8 cellular contexts compared by ENCODE assay signal in the genomic region with DNA sequence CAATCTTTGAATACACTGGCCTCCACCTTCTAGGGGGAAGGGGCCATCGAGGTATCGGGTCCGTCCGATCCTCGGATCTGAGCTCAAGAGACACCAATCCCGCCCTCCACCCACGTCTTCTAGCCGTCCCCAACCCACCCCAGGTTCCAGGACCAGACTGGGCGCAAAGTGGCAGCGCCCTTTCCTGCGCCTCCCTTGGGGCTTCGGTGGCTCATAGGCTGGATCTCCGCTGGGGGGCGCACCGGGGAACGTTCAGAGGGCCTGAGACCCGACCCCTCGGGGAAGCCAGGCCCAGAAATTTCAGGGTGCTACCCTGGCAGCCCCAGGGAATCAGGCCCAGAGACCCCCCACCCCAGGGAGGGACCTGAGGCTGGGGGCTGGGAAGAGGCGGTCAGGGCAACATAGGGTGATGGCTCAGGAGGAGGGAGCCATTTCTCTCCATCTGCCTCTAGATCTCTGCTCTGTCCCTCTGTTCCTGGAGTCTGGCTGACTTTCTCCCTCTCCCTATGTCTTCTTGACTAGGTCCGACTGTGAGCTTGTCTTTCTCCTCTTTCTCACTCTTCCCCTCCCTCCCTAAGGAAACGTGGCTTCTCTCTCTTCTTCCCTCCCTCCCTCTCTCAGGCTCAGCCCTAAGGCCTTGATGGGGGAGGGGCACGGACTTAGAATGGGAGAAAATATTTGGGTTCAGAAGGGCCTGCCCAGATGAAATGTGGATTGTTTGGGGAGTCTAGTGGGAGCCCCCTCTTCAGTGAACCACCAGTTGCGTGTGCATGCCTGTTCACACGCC. TPM values are rescaled to one million over a fixed set of nuclear protein-coding genes. Genes with fewer than 3 reads are reported as not detected.
DNase-seq lines count a peak whose midpoint lies in the region; ATAC-seq and TF ChIP-seq lines count a peak whose summit lies in the region.

No MANE protein-coding gene starts in this region.

- CTCF ChIA-PET in AG04450 (lab: Charles Lee): interaction anchor here (0.6 to 4.3 kb wide), 25 partner anchors 8 to 405 kb away, joined by 3 to 89 read pairs (median 5); no protein-coding TSS in a partner anchor

- H3K36me3 ChIP-seq in BE2C: no peaks in the 10 kb centered on the region

- H3K27ac ChIP-seq in AG04450 (ENCODE audit: low read depth, low read length): peak overlapping the region; percentile 91

- H3K9me3 ChIP-seq in AG04450 (ENCODE audit: control insufficient read depth, insufficient read depth, low read length): peaks cover 3% of the 10 kb centered on the region; the same call in 1 of the 2 replicates
- H3K9me3 ChIP-seq in BE2C: no peaks in the 10 kb centered on the region

- intact Hi-C loops in Right ventricle myocardium superior (cut with DNase I): no loop called here

- no peaks in the 10 kb centered on the region for H3K4me1 ChIP-seq in BE2C

- POLR2A ChIA-PET in AG04450 (lab: Yijun Ruan, JAX): interaction anchor here (0.9 to 3.9 kb wide), 7 partner anchors 12 to 41 kb away, joined by 4 to 27 read pairs (median 15); no protein-coding TSS in a partner anchor

- H3K4me3 ChIP-seq in AG04450 (ENCODE audit: low read depth, low read length) (peak overlapping the region; percentile 95), retinal pigment epithelial cell (ENCODE audit: low read length) (peak overlapping the region; percentile 90), BE2C (ENCODE audit: low read depth, low read length) (no peak overlapping the region; the same call in 1 of the 2 replicates)

- TF ChIP-seq CTCF in AG04450 (IDR thresholded peaks at IDR 0.05; ENCODE audit: low read depth, low read length): peak; percentile 83
- TF ChIP-seq CTCF in retinal pigment epithelial cell (conservative IDR thresholded peaks at IDR 0.05; ENCODE audit: low read depth, low read length): peak; percentile 80
- no peak for TF ChIP-seq CTCF in BE2C (IDR thresholded peaks at IDR 0.05; ENCODE audit: low read depth, low read length)

- peak; percentile 41 for ATAC-seq in Right ventricle myocardium superior (ENCODE audit: poor library complexity)
- no peak for ATAC-seq in GM21717 (IDR thresholded peaks at IDR 0.05; ENCODE audit: unreplicated experiment)
- no peak for ATAC-seq in GM18511 (IDR thresholded peaks at IDR 0.05; ENCODE audit: unreplicated experiment)

- DNase-seq in AG04450 (ENCODE audit: low read depth, low spot score): no peak
- peak; percentile 69 for DNase-seq in HCEC 1CT
- DNase-seq in activated T-cell treated with anti-CD3 and anti-CD28 coated beads for 48 hours (ENCODE audit: low read depth): peak; percentile 33
- DNase-seq in Right ventricle myocardium superior: peak; percentile 66
- no peak for DNase-seq in retinal pigment epithelial cell (ENCODE audit: low read depth)
- no peak for DNase-seq in BE2C

- H3K27me3 ChIP-seq in AG04450 (ENCODE audit: control insufficient read depth, insufficient read depth, low read length) (no peaks in the 10 kb centered on the region), BE2C (no peaks in the 10 kb centered on the region; the same call in 1 of the 2 replicates)

RNA-seq across cellular contexts. Expression of a gene that starts 1.1 kb away (rescaled TPM):
- 24.2 and 33.2 TPM in 2 replicates for polyA plus RNA-seq in AG04450 (2011; rRNA removed)
- polyA minus RNA-seq in AG04450 (2011; rRNA and poly(A)+ RNA removed): 57.6 and 90.1 TPM in 2 replicates
- total RNA-seq in Right ventricle myocardium superior: 69.2 TPM
- polyA plus RNA-seq in BE2C (2012; ENCODE audit: insufficient read depth, insufficient read length, low read depth): 0.42 TPM

Comparison
In these comparisons a context has a peak if more than half of its experiments do, and no peak if none do; other contexts are left out.
1. DNase-seq: peak in HCEC 1CT (single experiment), activated T-cell treated with anti-CD3 and anti-CD28 coated beads for 48 hours (single experiment) and Right ventricle myocardium superior (single experiment); none in AG04450 (single experiment), retinal pigment epithelial cell (single experiment) and BE2C (single experiment).